ENCODE assay signal across 1 cellular context in genomic region chr21:15121097-15121654, GRCh38.
TF ChIP-seq lines count a peak whose summit lies in the region.

No MANE protein-coding gene starts in this region.

TF ChIP-seq in HepG2, 621 proteins besides CTCF, POLR2A, EP300 and RAD21 (continued from another document):
- TF ChIP-seq ZNF646 (CRISPR knock-in tag; IDR thresholded peaks at IDR 0.05) (no peak), ZNF451 (CRISPR knock-in tag; IDR thresholded peaks at IDR 0.05) (no peak), SKIL (CRISPR knock-in tag; IDR thresholded peaks at IDR 0.05; ENCODE audit: borderline replicate concordance) (no peak), ZBTB38 (CRISPR knock-in tag; IDR thresholded peaks at IDR 0.05) (no peak), PPARG (CRISPR knock-in tag; conservative IDR thresholded peaks at IDR 0.05) (0 out of 2 replicates have a peak, but pooled peaks have one; percentile 36), ZNF776 (CRISPR knock-in tag; IDR thresholded peaks at IDR 0.05) (no peak), SMARCE1 (IDR thresholded peaks at IDR 0.05; ENCODE audit: borderline replicate concordance) (no peak), TFE3 (CRISPR knock-in tag; IDR thresholded peaks at IDR 0.05) (no peak), ZNF720 (CRISPR knock-in tag; IDR thresholded peaks at IDR 0.05) (no peak), ZNF7 (CRISPR knock-in tag; IDR thresholded peaks at IDR 0.05) (peak; percentile 98), RXRA (CRISPR knock-in tag; IDR thresholded peaks at IDR 0.05) (no peak), ZNF326 (CRISPR knock-in tag; IDR thresholded peaks at IDR 0.05; ENCODE audit: borderline replicate concordance) (no peak), ZNF564 (CRISPR knock-in tag; IDR thresholded peaks at IDR 0.05) (no peak), NPAS2 (CRISPR knock-in tag; IDR thresholded peaks at IDR 0.05; ENCODE audit: borderline replicate concordance) (no peak), ZNF530 (CRISPR knock-in tag; IDR thresholded peaks at IDR 0.05; ENCODE audit: low read depth) (no peak), ZNF547 (CRISPR knock-in tag; IDR thresholded peaks at IDR 0.05) (0 out of 2 replicates have a peak, but pooled peaks have one; percentile 8), HMGA1 (CRISPR knock-in tag; conservative IDR thresholded peaks at IDR 0.05) (no peak), SNAI1 (CRISPR knock-in tag; IDR thresholded peaks at IDR 0.05; ENCODE audit: borderline replicate concordance) (no peak), TEAD2 (CRISPR knock-in tag; IDR thresholded peaks at IDR 0.05) (no peak), STAT5B (CRISPR knock-in tag; IDR thresholded peaks at IDR 0.05) (no peak), TFAP4 (IDR thresholded peaks at IDR 0.05; ENCODE audit: borderline replicate concordance, low read depth) (no peak), ZNF850 (CRISPR knock-in tag; conservative IDR thresholded peaks at IDR 0.05) (no peak), ZNF354B (CRISPR knock-in tag; IDR thresholded peaks at IDR 0.05) (no peak), ZBTB46 (CRISPR knock-in tag; IDR thresholded peaks at IDR 0.05; ENCODE audit: borderline replicate concordance) (no peak), ZKSCAN8 (CRISPR knock-in tag; IDR thresholded peaks at IDR 0.05; ENCODE audit: borderline replicate concordance) (no peak), BATF2 (CRISPR knock-in tag; IDR thresholded peaks at IDR 0.05) (no peak), ZNF788 (CRISPR knock-in tag; IDR thresholded peaks at IDR 0.05; ENCODE audit: borderline replicate concordance) (0 out of 2 replicates have a peak, but pooled peaks have one; percentile 18)
